In the genomic region with DNA sequence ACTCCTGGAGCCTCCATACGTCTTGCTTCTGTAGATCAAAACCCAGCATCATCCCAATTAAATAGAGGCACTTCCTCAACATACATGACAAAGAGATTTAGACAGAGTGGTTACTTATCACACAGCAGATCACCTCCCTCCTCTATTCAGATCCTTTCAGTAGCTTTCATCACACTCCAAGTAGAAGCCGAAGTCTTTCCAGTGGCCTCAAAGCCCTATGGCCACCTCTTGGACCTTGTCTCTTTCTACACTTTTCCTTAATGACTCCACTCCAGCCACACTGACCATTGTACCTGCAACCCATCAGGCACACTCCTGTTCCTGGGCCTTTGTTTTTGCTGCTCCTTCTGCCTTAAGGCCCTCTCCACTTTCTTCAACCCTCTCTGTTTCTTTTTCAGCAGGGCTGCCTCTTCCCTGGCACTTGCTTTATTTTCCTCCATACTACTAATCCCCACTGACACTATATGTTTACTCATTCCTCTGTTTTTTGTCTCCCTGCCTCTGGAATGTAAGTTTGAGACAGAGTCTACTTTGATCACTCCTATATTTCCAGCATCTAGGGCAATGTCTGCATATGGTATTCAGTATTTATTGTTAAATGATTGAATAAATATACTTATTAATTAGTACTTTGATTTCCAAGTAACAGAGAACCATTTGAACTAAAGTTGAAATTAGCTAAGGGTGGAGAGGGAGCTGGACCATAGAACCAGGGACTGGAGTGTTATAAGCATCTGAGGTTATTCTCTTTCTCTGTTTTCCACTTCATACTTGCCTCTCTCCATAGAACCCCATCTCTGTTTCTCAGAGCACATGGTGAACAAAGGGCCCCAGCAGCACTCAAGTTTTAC, we compare ENCODE assay signal across 1 cellular context.
A peak's percentile ranks its signal among the peaks of the same experiment; 100 is the strongest.
TF ChIP-seq lines count a peak whose summit lies in the region.

No MANE protein-coding gene starts in this region.

TF ChIP-seq in K562, 482 proteins besides CTCF, POLR2A, EP300 and RAD21 (continued from another document and continues in another):
- TF ChIP-seq, protein P1, sequence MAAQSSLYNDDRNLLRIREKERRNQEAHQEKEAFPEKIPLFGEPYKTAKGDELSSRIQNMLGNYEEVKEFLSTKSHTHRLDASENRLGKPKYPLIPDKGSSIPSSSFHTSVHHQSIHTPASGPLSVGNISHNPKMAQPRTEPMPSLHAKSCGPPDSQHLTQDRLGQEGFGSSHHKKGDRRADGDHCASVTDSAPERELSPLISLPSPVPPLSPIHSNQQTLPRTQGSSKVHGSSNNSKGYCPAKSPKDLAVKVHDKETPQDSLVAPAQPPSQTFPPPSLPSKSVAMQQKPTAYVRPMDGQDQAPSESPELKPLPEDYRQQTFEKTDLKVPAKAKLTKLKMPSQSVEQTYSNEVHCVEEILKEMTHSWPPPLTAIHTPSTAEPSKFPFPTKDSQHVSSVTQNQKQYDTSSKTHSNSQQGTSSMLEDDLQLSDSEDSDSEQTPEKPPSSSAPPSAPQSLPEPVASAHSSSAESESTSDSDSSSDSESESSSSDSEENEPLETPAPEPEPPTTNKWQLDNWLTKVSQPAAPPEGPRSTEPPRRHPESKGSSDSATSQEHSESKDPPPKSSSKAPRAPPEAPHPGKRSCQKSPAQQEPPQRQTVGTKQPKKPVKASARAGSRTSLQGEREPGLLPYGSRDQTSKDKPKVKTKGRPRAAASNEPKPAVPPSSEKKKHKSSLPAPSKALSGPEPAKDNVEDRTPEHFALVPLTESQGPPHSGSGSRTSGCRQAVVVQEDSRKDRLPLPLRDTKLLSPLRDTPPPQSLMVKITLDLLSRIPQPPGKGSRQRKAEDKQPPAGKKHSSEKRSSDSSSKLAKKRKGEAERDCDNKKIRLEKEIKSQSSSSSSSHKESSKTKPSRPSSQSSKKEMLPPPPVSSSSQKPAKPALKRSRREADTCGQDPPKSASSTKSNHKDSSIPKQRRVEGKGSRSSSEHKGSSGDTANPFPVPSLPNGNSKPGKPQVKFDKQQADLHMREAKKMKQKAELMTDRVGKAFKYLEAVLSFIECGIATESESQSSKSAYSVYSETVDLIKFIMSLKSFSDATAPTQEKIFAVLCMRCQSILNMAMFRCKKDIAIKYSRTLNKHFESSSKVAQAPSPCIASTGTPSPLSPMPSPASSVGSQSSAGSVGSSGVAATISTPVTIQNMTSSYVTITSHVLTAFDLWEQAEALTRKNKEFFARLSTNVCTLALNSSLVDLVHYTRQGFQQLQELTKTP (IDR thresholded peaks at IDR 0.05; ENCODE audit: low read depth in 1 of 2, partially characterized antibody in 2 of 2): peak in 1 of 2 experiments; percentile 75
- TF ChIP-seq MAFG (tag; conservative IDR thresholded peaks at IDR 0.05): 0 out of 2 replicates have a peak, but pooled peaks have one; percentile 8
- peak; percentile 47 for TF ChIP-seq ATF7 (IDR thresholded peaks at IDR 0.05)
- peak; percentile 38; the same call in 1 of the 2 replicates for TF ChIP-seq MTA1 (IDR thresholded peaks at IDR 0.05; ENCODE audit: borderline replicate concordance)
- 0 out of 2 replicates have a peak, but pooled peaks have one; percentile 54 for TF ChIP-seq BACH1 (tag; IDR thresholded peaks at IDR 0.05)
- peak; percentile 69; the same call in 1 of the 2 replicates for TF ChIP-seq SMARCA4 (IDR thresholded peaks at IDR 0.05)
- peak; percentile 24; the same call in 1 of the 2 replicates for TF ChIP-seq GTF2E2 (tag; IDR thresholded peaks at IDR 0.05)
- TF ChIP-seq ZEB2 (IDR thresholded peaks at IDR 0.05): 0 out of 2 replicates have a peak, but pooled peaks have one; percentile 61
- TF ChIP-seq HNRNPUL1 (IDR thresholded peaks at IDR 0.05; ENCODE audit: low read length): no peak
- peak; percentile 82; the same call in 1 of the 2 replicates for TF ChIP-seq SMARCE1 (IDR thresholded peaks at IDR 0.05)
- no peak; the same call in none of the 2 replicates for TF ChIP-seq MGA (IDR thresholded peaks at IDR 0.05)
- peak; percentile 26; the same call in 1 of the 2 replicates for TF ChIP-seq C11orf30 (IDR thresholded peaks at IDR 0.05; ENCODE audit: low read depth)
- TF ChIP-seq ZNF134 (CRISPR knock-in tag; conservative IDR thresholded peaks at IDR 0.05): peak; percentile 25; the same call in 1 of the 2 replicates
- TF ChIP-seq, protein P2, sequence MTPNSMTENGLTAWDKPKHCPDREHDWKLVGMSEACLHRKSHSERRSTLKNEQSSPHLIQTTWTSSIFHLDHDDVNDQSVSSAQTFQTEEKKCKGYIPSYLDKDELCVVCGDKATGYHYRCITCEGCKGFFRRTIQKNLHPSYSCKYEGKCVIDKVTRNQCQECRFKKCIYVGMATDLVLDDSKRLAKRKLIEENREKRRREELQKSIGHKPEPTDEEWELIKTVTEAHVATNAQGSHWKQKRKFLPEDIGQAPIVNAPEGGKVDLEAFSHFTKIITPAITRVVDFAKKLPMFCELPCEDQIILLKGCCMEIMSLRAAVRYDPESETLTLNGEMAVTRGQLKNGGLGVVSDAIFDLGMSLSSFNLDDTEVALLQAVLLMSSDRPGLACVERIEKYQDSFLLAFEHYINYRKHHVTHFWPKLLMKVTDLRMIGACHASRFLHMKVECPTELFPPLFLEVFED (CRISPR knock-in tag; conservative IDR thresholded peaks at IDR 0.05): peak; percentile 88
- TF ChIP-seq SAFB (IDR thresholded peaks at IDR 0.05; ENCODE audit: borderline replicate concordance, low read depth, low read length): no peak
- TF ChIP-seq, protein P3, sequence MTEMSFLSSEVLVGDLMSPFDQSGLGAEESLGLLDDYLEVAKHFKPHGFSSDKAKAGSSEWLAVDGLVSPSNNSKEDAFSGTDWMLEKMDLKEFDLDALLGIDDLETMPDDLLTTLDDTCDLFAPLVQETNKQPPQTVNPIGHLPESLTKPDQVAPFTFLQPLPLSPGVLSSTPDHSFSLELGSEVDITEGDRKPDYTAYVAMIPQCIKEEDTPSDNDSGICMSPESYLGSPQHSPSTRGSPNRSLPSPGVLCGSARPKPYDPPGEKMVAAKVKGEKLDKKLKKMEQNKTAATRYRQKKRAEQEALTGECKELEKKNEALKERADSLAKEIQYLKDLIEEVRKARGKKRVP (CRISPR knock-in tag; IDR thresholded peaks at IDR 0.05): peak; percentile 93
- TF ChIP-seq, protein P4, sequence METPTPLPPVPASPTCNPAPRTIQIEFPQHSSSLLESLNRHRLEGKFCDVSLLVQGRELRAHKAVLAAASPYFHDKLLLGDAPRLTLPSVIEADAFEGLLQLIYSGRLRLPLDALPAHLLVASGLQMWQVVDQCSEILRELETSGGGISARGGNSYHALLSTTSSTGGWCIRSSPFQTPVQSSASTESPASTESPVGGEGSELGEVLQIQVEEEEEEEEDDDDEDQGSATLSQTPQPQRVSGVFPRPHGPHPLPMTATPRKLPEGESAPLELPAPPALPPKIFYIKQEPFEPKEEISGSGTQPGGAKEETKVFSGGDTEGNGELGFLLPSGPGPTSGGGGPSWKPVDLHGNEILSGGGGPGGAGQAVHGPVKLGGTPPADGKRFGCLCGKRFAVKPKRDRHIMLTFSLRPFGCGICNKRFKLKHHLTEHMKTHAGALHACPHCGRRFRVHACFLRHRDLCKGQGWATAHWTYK (CRISPR knock-in tag; IDR thresholded peaks at IDR 0.05): 0 out of 2 replicates have a peak, but pooled peaks have one; percentile 26
- peak; percentile 91 for TF ChIP-seq ZNF589 (CRISPR knock-in tag; IDR thresholded peaks at IDR 0.05; ENCODE audit: low read depth)
- peak; percentile 81; the same call in 1 of the 2 replicates for TF ChIP-seq HBP1 (CRISPR knock-in tag; IDR thresholded peaks at IDR 0.05)
- TF ChIP-seq L3MBTL2 (IDR thresholded peaks at IDR 0.05): peak; percentile 70
- peak; percentile 59; the same call in 1 of the 2 replicates for TF ChIP-seq DMBX1 (CRISPR knock-in tag; IDR thresholded peaks at IDR 0.05; ENCODE audit: borderline replicate concordance)
- no peak for TF ChIP-seq ZNF512 (tag; IDR thresholded peaks at IDR 0.05)
- TF ChIP-seq, protein P5, sequence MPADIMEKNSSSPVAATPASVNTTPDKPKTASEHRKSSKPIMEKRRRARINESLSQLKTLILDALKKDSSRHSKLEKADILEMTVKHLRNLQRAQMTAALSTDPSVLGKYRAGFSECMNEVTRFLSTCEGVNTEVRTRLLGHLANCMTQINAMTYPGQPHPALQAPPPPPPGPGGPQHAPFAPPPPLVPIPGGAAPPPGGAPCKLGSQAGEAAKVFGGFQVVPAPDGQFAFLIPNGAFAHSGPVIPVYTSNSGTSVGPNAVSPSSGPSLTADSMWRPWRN (IDR thresholded peaks at IDR 0.05; ENCODE audit: low read depth): peak; percentile 37; the same call in 1 of the 2 replicates
- TF ChIP-seq NFE2 (IDR thresholded peaks at IDR 0.05; ENCODE audit: low read depth): peak; percentile 69
- TF ChIP-seq ELF1 (tag; IDR thresholded peaks at IDR 0.05): peak; percentile 34; the same call in 1 of the 2 replicates
